ENCODE assay signal across 10 cellular contexts in genomic region chr9:97558701-97559101, GRCh38. TPM values are rescaled to one million over a fixed set of nuclear protein-coding genes. Genes with fewer than 3 reads are reported as not detected.
DNase-seq lines count a peak whose midpoint lies in the region; ATAC-seq, FAIRE-seq and TF ChIP-seq lines count a peak whose summit lies in the region.
"Had no signal": no experiment of that assay in that cellular context is flagged by ENCODE, and none has a peak within 500 bp of the region (broad histone marks: within the 10 kb centered on the region; RNA-seq: fewer than 3 reads in every experiment).

No MANE protein-coding gene starts in this region.

- no peak overlapping the region for H3K4me3 Mint-ChIP-seq in MCF 10A (ENCODE audit: unreplicated experiment)
- no peak overlapping the region for H3K4me3 Mint-ChIP-seq in astrocyte (ENCODE audit: unreplicated experiment)
- H3K4me3 Mint-ChIP-seq: nephron had no signal

- POLR2A ChIA-PET in MCF 10A (lab: Yijun Ruan, JAX), result interaction anchor here (1.0 kb wide), 1 partner anchor 10 kb away, joined by 3 read pairs; no protein-coding TSS in a partner anchor

- H3K9ac ChIP-seq in mammary epithelial cell (ENCODE audit: insufficient read depth, low read length), result no peak overlapping the region
- no peak overlapping the region for H3K9ac ChIP-seq in astrocyte (ENCODE audit: low read length)

- H3K9me3 ChIP-seq in mammary epithelial cell (replicated peaks; ENCODE audit: insufficient read depth, low read length) (no peaks in the 10 kb centered on the region), astrocyte (ENCODE audit: insufficient read depth, low read depth, low read length) (no peaks in the 10 kb centered on the region), tibial artery (no peaks in the 10 kb centered on the region)

- H4K20me1 ChIP-seq in mammary epithelial cell (ENCODE audit: insufficient read depth, low read length) (no peaks in the 10 kb centered on the region), astrocyte (ENCODE audit: insufficient read depth, low read length) (no peaks in the 10 kb centered on the region)

- in situ Hi-C loops in mammary epithelial cell (cut with MboI; ENCODE audit: low sequenced_read_pairs in 2 of 2), result no loop called here

- DNase-seq in MCF 10A (ENCODE audit: unreplicated experiment) (no peak), mammary epithelial cell (no peak), astrocyte (ENCODE audit: low read depth) (no peak), tibial artery (no peak), NOMO-1 treated with dmso at 0.1 percent for 144 hours (lab: John Stamatoyannopoulos, UW; ENCODE audit: unreplicated experiment) (no peak), NCI-H187 treated with DMSO at 0.1 percent for 48 hours (lab: John Stamatoyannopoulos, UW) (no peak)
- DNase-seq: NCI-H526 treated with DMSO at 0.1 percent for 48 hours had no signal

- CTCF ChIA-PET in MCF 10A (lab: Yijun Ruan, JAX) (interaction anchor here (1.3 to 1.8 kb wide), 2 partner anchors 40 to 90 kb away, joined by 5 read pairs; no protein-coding TSS in a partner anchor), mammary epithelial cell (lab: Charles Lee; ENCODE audit: low non-redundant PET) (no interaction called here)

- H3K36me3 ChIP-seq in mammary epithelial cell (ENCODE audit: insufficient read depth, low read length), result no peaks in the 10 kb centered on the region
- H3K36me3 ChIP-seq in astrocyte (ENCODE audit: insufficient read depth, low read length), result no peaks in the 10 kb centered on the region
- peaks cover 12 to 15% (median 15%) of the 10 kb centered on the region in 3 donors for H3K36me3 ChIP-seq in tibial artery

- no peaks in the 10 kb centered on the region for H3K36me3 Mint-ChIP-seq in MCF 10A (ENCODE audit: insufficient read depth, unreplicated experiment)
- no peaks in the 10 kb centered on the region for H3K36me3 Mint-ChIP-seq in astrocyte (ENCODE audit: low read depth, unreplicated experiment)

- H3K4me3 ChIP-seq in mammary epithelial cell (replicated peaks in 1 of 3; ENCODE audit: insufficient read depth in 1 of 3, low read depth in 2 of 3, low read length in 3 of 3) (no peak overlapping the region), astrocyte (ENCODE audit: insufficient read depth, low read depth, low read length) (no peak overlapping the region), tibial artery (no peak overlapping the region)

- no peak for FAIRE-seq in astrocyte (lab: Jason Lieb, UNC)

- BruUV-seq in MCF 10A (replicated peaks; lab: Mats Ljungman, UMichigan) (no TSS peak), mammary epithelial cell (replicated peaks; lab: Mats Ljungman, UMichigan) (no TSS peak)

- 44% methylated on average over 3 of the region's 3 CpGs for WGBS in mammary epithelial cell (ENCODE audit: low coverage, missing lambda C conversion rate)

- intact Hi-C loops in MCF 10A (cut with micrococcal nuclease) (no loop called here), mammary epithelial cell (cut with micrococcal nuclease) (no loop called here), tibial artery (cut with DNase I; ENCODE audit: low total_unique reads) (no loop called here)

- H3K4me1 Mint-ChIP-seq in MCF 10A (ENCODE audit: insufficient read depth, unreplicated experiment), result peaks cover 12% of the 10 kb centered on the region
- peaks cover 4% of the 10 kb centered on the region for H3K4me1 Mint-ChIP-seq in astrocyte (ENCODE audit: low read depth, unreplicated experiment)

- H3K27ac Mint-ChIP-seq in MCF 10A (ENCODE audit: low read depth, unreplicated experiment) (peak overlapping the region; percentile 66), astrocyte (ENCODE audit: unreplicated experiment) (peak overlapping the region; percentile 17)

- H3K27me3 Mint-ChIP-seq in MCF 10A (ENCODE audit: insufficient read depth, unreplicated experiment) (peaks cover 34% of the 10 kb centered on the region), astrocyte (ENCODE audit: low read depth, unreplicated experiment) (peaks cover 42% of the 10 kb centered on the region)

- H3K4me2 ChIP-seq in mammary epithelial cell (ENCODE audit: insufficient read depth, low read depth, low read length) (no peak overlapping the region), astrocyte (ENCODE audit: low read length) (no peak overlapping the region)

- TF ChIP-seq CTCF in MCF 10A (IDR thresholded peaks at IDR 0.05; ENCODE audit: unreplicated experiment) (no peak), mammary epithelial cell (conservative IDR thresholded peaks at IDR 0.05 in 1 of 2, IDR thresholded peaks at IDR 0.05 in 1 of 2; ENCODE audit: extremely low read depth in 1 of 2, insufficient read depth in 1 of 2, low read depth in 1 of 2, low read length in 2 of 2) (no peak), astrocyte (IDR thresholded peaks at IDR 0.05; ENCODE audit: insufficient read depth, low read depth, low read length) (no peak), tibial artery (IDR thresholded peaks at IDR 0.05) (no peak)

- H3K79me2 ChIP-seq in mammary epithelial cell (ENCODE audit: insufficient read depth, low read length) (no peaks in the 10 kb centered on the region), astrocyte (ENCODE audit: insufficient read depth, low read length) (no peaks in the 10 kb centered on the region)

- H3K9me3 Mint-ChIP-seq in MCF 10A (ENCODE audit: unreplicated experiment), result no peaks in the 10 kb centered on the region
- H3K9me3 Mint-ChIP-seq in astrocyte (ENCODE audit: unreplicated experiment), result no peaks in the 10 kb centered on the region
- H3K9me3 Mint-ChIP-seq: nephron had no signal

- H3K27ac ChIP-seq in mammary epithelial cell (ENCODE audit: insufficient read depth, low read depth, low read length) (no peak overlapping the region), astrocyte (ENCODE audit: low read depth, low read length) (no peak overlapping the region), tibial artery (peak overlapping the region; percentile 91)

- H2AFZ ChIP-seq in mammary epithelial cell (ENCODE audit: low read depth, low read length) (no peak overlapping the region), astrocyte (ENCODE audit: low read depth, low read length) (no peak overlapping the region)

- ATAC-seq in HG02798 (IDR thresholded peaks at IDR 0.05; ENCODE audit: poor library complexity, unreplicated experiment) (peak; percentile 12), GM21737 (IDR thresholded peaks at IDR 0.05; ENCODE audit: unreplicated experiment) (no peak)

- no peaks in the 10 kb centered on the region for H3K4me1 ChIP-seq in mammary epithelial cell (ENCODE audit: insufficient read depth, low read length)
- H3K4me1 ChIP-seq in astrocyte (ENCODE audit: insufficient read depth, low read length), result peaks cover 5% of the 10 kb centered on the region
- H3K4me1 ChIP-seq in tibial artery, result peaks cover 10 to 93% (median 56%) of the 10 kb centered on the region in 4 donors

- dilution Hi-C loops in mammary epithelial cell (cut with HindIII; ENCODE audit: low sequenced_read_pairs), result no loop called here

- H3K27me3 ChIP-seq in mammary epithelial cell (ENCODE audit: insufficient read depth, low read length) (no peaks in the 10 kb centered on the region), astrocyte (ENCODE audit: insufficient read depth, low read length) (peaks cover 5% of the 10 kb centered on the region), tibial artery (no peaks in the 10 kb centered on the region)

RNA-seq across cellular contexts. Expression of gene TMOD1, which starts 57.2 kb away (rescaled TPM):
- total RNA-seq in MCF 10A (2022) (0.26 TPM in 1 of 2 replicates, not detected in the other), mammary epithelial cell (under 1 TPM in 1 of 2 donors, not detected in 1; 0.19 TPM), astrocyte (0.24 and 0.48 TPM in 2 replicates)
- 0.08 TPM for polyA plus RNA-seq in mammary epithelial cell
- polyA minus RNA-seq in mammary epithelial cell, result not detected

Comparison
In these comparisons a context has a peak if more than half of its experiments do, and no peak if none do; other contexts are left out.
1. H3K27ac ChIP-seq: peak in tibial artery (2 of 2); none in mammary epithelial cell (single experiment) and astrocyte (single experiment).